ENCODE assay signal across 14 cellular contexts in genomic region chr10:118596426-118597124, GRCh38. TPM values are rescaled to one million over a fixed set of nuclear protein-coding genes. Genes with fewer than 3 reads are reported as not detected.
A peak's percentile ranks its signal among the peaks of the same experiment; 100 is the strongest.
DNase-seq lines count a peak whose midpoint lies in the region; ATAC-seq lines count a peak whose summit lies in the region.
"Had no signal": no experiment of that assay in that cellular context is flagged by ENCODE, and none has a peak within 500 bp of the region (broad histone marks: within the 10 kb centered on the region; RNA-seq: fewer than 3 reads in every experiment).

No MANE protein-coding gene starts in this region.

- ATAC-seq in central memory CD8-positive, alpha-beta T cell (replicated peaks; ENCODE audit: extremely low read depth, poor library complexity, severe bottlenecking), result no peak
- no peak for ATAC-seq in naive thymus-derived CD8-positive, alpha-beta T cell
- ATAC-seq in HG02759 (IDR thresholded peaks at IDR 0.05; ENCODE audit: unreplicated experiment), result no peak

- H3K4me1 ChIP-seq in HUES64 (ENCODE audit: insufficient read depth, low read length), result peaks cover 9% of the 10 kb centered on the region

- H3K9me3 Mint-ChIP-seq in central memory CD8-positive, alpha-beta T cell, result no peaks in the 10 kb centered on the region
- H3K9me3 Mint-ChIP-seq in naive thymus-derived CD8-positive, alpha-beta T cell, result peaks cover 0 to 11% (median 0%) of the 10 kb centered on the region in 9 donors
- H3K9me3 Mint-ChIP-seq: activated naive CD4-positive, alpha-beta T cell treated with anti-CD3 and anti-CD28 coated beads, Interleukin-2, amount 10 ng/mL, durations not matched to agents 7 days and 5 days had no signal

- no peaks in the 10 kb centered on the region for H3K36me3 ChIP-seq in HUES64 (ENCODE audit: insufficient read depth, low read length)

- 2% methylated on average over 16 of the region's 16 CpGs for WGBS in HUES64

- no peak overlapping the region for H3K27ac ChIP-seq in HUES64 (ENCODE audit: low read depth, low read length)
- H3K27ac ChIP-seq: SK-N-MC had no signal

- peak overlapping the region; percentile 36 for H3K4me3 Mint-ChIP-seq in central memory CD8-positive, alpha-beta T cell
- H3K4me3 Mint-ChIP-seq in naive thymus-derived CD8-positive, alpha-beta T cell, result peak overlapping the region in 8 of 10 donors; percentile 0 to 71 (median 62)
- H3K4me3 Mint-ChIP-seq: activated naive CD4-positive, alpha-beta T cell treated with anti-CD3 and anti-CD28 coated beads, Interleukin-2, amount 10 ng/mL, durations not matched to agents 7 days and 5 days had no signal

- H3K4me1 Mint-ChIP-seq in central memory CD8-positive, alpha-beta T cell, result peaks cover 18% of the 10 kb centered on the region
- H3K4me1 Mint-ChIP-seq in naive thymus-derived CD8-positive, alpha-beta T cell, result peaks cover 13 to 30% (median 22%) of the 10 kb centered on the region in 4 donors

- H3K27ac Mint-ChIP-seq in central memory CD8-positive, alpha-beta T cell (ENCODE audit: low read depth), result no peak overlapping the region
- H3K27ac Mint-ChIP-seq in naive thymus-derived CD8-positive, alpha-beta T cell, result peak overlapping the region in 2 of 10 donors; percentile 13 to 63
- H3K27ac Mint-ChIP-seq: activated naive CD4-positive, alpha-beta T cell treated with anti-CD3 and anti-CD28 coated beads, Interleukin-2, amount 10 ng/mL, durations not matched to agents 7 days and 5 days had no signal

- peaks cover 1% of the 10 kb centered on the region for H3K36me3 Mint-ChIP-seq in central memory CD8-positive, alpha-beta T cell (ENCODE audit: insufficient read depth)
- H3K36me3 Mint-ChIP-seq in naive thymus-derived CD8-positive, alpha-beta T cell, result peaks cover 2 to 17% (median 4%) of the 10 kb centered on the region in 3 donors
- H3K36me3 Mint-ChIP-seq: CD8-positive, alpha-beta memory T cell had no signal

- H3K4me3 ChIP-seq in HUES64 (ENCODE audit: low read length), result peak overlapping the region; percentile 60
- H3K4me3 ChIP-seq: SK-N-MC had no signal

- no peak overlapping the region for H3K9ac ChIP-seq in HUES64 (ENCODE audit: low read depth, low read length)

- H3K27me3 ChIP-seq in HUES64 (ENCODE audit: insufficient read depth, low read length), result peaks cover 47% of the 10 kb centered on the region

- peak; percentile 77 for DNase-seq in DMS53 treated with DMSO at 0.1 percent for 48 hours (lab: John Stamatoyannopoulos, UW; ENCODE audit: unreplicated experiment)
- no peak for DNase-seq in central memory CD8-positive, alpha-beta T cell (ENCODE audit: low spot score in 2 of 2)
- DNase-seq in naive thymus-derived CD8-positive, alpha-beta T cell, result peak in 1 of 10 donors; percentile 4
- no peak for DNase-seq in GM03348 (ENCODE audit: low spot score)
- DNase-seq in KG1 (lab: John Stamatoyannopoulos, UW), result no peak
- DNase-seq: CD8-positive, alpha-beta memory T cell; NCI-H226; OCI-M1 had no signal

- peaks cover 96% of the 10 kb centered on the region for H3K27me3 Mint-ChIP-seq in central memory CD8-positive, alpha-beta T cell
- peaks cover 30 to 86% (median 56%) of the 10 kb centered on the region in 5 donors for H3K27me3 Mint-ChIP-seq in naive thymus-derived CD8-positive, alpha-beta T cell

- no peaks in the 10 kb centered on the region for H3K9me3 ChIP-seq in HUES64 (ENCODE audit: insufficient read depth, low read depth, low read length)

- POLR2A ChIA-PET in naive thymus-derived CD8-positive, alpha-beta T cell (lab: Charles Lee), result no interaction called here

RNA-seq across cellular contexts. Expression of gene PRLHR, which starts 1.1 kb away (rescaled TPM):
- polyA plus RNA-seq in HUES64 (2013, experiment 1 of 2), result not detected
- not detected for polyA plus RNA-seq in HUES64 (2013, experiment 2 of 2)
- not detected for total RNA-seq in naive thymus-derived CD8-positive, alpha-beta T cell
- not detected for polyA plus RNA-seq in naive thymus-derived CD8-positive, alpha-beta T cell
- total RNA-seq: CD8-positive, alpha-beta memory T cell; left cardiac atrium; renal cortical epithelial cell had no signal
- polyA plus RNA-seq: CD8-positive, alpha-beta memory T cell had no signal
